In genomic region chr11:102757823-102758549, GRCh38 we compare ENCODE assay signal across 16 cellular contexts. TPM values are rescaled to one million over a fixed set of nuclear protein-coding genes. Genes with fewer than 3 reads are reported as not detected.
DNase-seq lines count a peak whose midpoint lies in the region; ATAC-seq and TF ChIP-seq lines count a peak whose summit lies in the region.
"Had no signal": no experiment of that assay in that cellular context is flagged by ENCODE, and none has a peak within 500 bp of the region (broad histone marks: within the 10 kb centered on the region; RNA-seq: fewer than 3 reads in every experiment).

No MANE protein-coding gene starts in this region.

- H3K27me3 ChIP-seq in RWPE2 (ENCODE audit: insufficient read depth, poor library complexity, severe bottlenecking): no peaks in the 10 kb centered on the region
- H3K27me3 ChIP-seq: sigmoid colon had no signal

- no peaks in the 10 kb centered on the region for H3K9me3 ChIP-seq in RWPE2 (ENCODE audit: severe bottlenecking)
- H3K9me3 ChIP-seq: heart left ventricle, sigmoid colon had no signal

- H3K36me3 Mint-ChIP-seq in chondrocyte (ENCODE audit: low read depth): no peaks in the 10 kb centered on the region

- H3K4me1 Mint-ChIP-seq in chondrocyte (ENCODE audit: low read depth): peaks cover 41% of the 10 kb centered on the region

- no peak overlapping the region for H3K4me3 Mint-ChIP-seq in chondrocyte (ENCODE audit: unreplicated experiment)

- ATAC-seq in RWPE2 (ENCODE audit: low read depth): peak; percentile 17; the same call in 1 of the 3 replicates
- ATAC-seq in HG03439 (IDR thresholded peaks at IDR 0.05; ENCODE audit: unreplicated experiment): no peak

- no peaks in the 10 kb centered on the region for H3K36me3 ChIP-seq in RWPE2 (ENCODE audit: low read depth)
- H3K36me3 ChIP-seq: heart left ventricle, sigmoid colon had no signal

- TF ChIP-seq CTCF in RWPE2 (IDR thresholded peaks at IDR 0.05; ENCODE audit: poor library complexity, severe bottlenecking) (no peak), chondrocyte (IDR thresholded peaks at IDR 0.05) (no peak)

- no peaks in the 10 kb centered on the region for H3K9me3 Mint-ChIP-seq in chondrocyte (ENCODE audit: low read depth)

- H3K27ac ChIP-seq in RWPE2 (ENCODE audit: poor library complexity, severe bottlenecking): no peak overlapping the region
- H3K27ac ChIP-seq: heart left ventricle, sigmoid colon had no signal

- H3K27me3 Mint-ChIP-seq in chondrocyte (ENCODE audit: low read depth): no peaks in the 10 kb centered on the region

- peaks cover 40% of the 10 kb centered on the region for H3K4me1 ChIP-seq in RWPE2 (ENCODE audit: insufficient read depth, poor library complexity, severe bottlenecking)

- DNase-seq in NOMO-1 (lab: John Stamatoyannopoulos, UW; ENCODE audit: unreplicated experiment in 2 of 2) (peak; percentile 5 to 78), NOMO-1 treated with dmso at 0.1 percent for 144 hours (lab: John Stamatoyannopoulos, UW; ENCODE audit: unreplicated experiment) (no peak), RWPE2 (ENCODE audit: low spot score) (no peak), fibroblast of gingiva (ENCODE audit: low read depth) (peak; percentile 26), skeletal muscle cell (ENCODE audit: low read depth) (peak; percentile 52), chondrocyte (ENCODE audit: low spot score) (no peak), NCI-H2029 (lab: John Stamatoyannopoulos, UW) (no peak)
- DNase-seq: activated CD8-positive, alpha-beta memory T cell treated with anti-CD3 and anti-CD28 coated beads, Interleukin-2, amount 50 U/mL, for 4 hours; GOT3; heart left ventricle; NCI-H524; sigmoid colon had no signal

- H3K4me3 ChIP-seq in RWPE2 (ENCODE audit: severe bottlenecking) (no peak overlapping the region), skeletal muscle cell (ENCODE audit: low read depth, low read length) (no peak overlapping the region)
- H3K4me3 ChIP-seq: heart left ventricle, sigmoid colon had no signal

- H3K27ac Mint-ChIP-seq in chondrocyte (ENCODE audit: unreplicated experiment): no peak overlapping the region

RNA-seq across cellular contexts. Expression of gene MMP10, which starts 22.4 kb away (rescaled TPM):
- 0.15 to 0.26 TPM in 2 of 3 replicates, not detected in the other for total RNA-seq in chondrocyte
- total RNA-seq: heart left ventricle; sigmoid colon; T-helper 2 cell treated with Interferon-gamma antibody and Interleukin-4, amounts not matched to agents 100 ng/mL and 5 ng/mL, for 36 hours had no signal

RNA-seq across cellular contexts. Expression of gene MMP8, which starts 33.2 kb away (rescaled TPM):
- total RNA-seq in chondrocyte: not detected in 3 replicates
- total RNA-seq: sigmoid colon; T-helper 2 cell treated with Interferon-gamma antibody and Interleukin-4, amounts not matched to agents 100 ng/mL and 5 ng/mL, for 36 hours had no signal

RNA-seq across cellular contexts. Expression of gene MMP1, which starts 40.0 kb away (rescaled TPM):
- total RNA-seq in chondrocyte: 0.60 to 4.1 TPM (median 3.9 TPM) in 3 replicates
- total RNA-seq: T-helper 2 cell treated with Interferon-gamma antibody and Interleukin-4, amounts not matched to agents 100 ng/mL and 5 ng/mL, for 36 hours had no signal

RNA-seq across cellular contexts. Expression of gene MMP27, which starts 52.4 kb away (rescaled TPM):
- not detected in 3 replicates for total RNA-seq in chondrocyte
- total RNA-seq: A673; mononuclear cell; sigmoid colon; T-helper 2 cell treated with Interferon-gamma antibody and Interleukin-4, amounts not matched to agents 100 ng/mL and 5 ng/mL, for 36 hours had no signal

Comparison
In these comparisons a context has a peak if more than half of its experiments do, and no peak if none do; other contexts are left out.
1. DNase-seq: peak in NOMO-1 (2 of 2), fibroblast of gingiva (single experiment) and skeletal muscle cell (single experiment); none in NOMO-1 treated with dmso at 0.1 percent for 144 hours (single experiment), RWPE2 (single experiment), chondrocyte (single experiment) and NCI-H2029 (single experiment).